25 cellular contexts compared by ENCODE assay signal in the genomic region with DNA sequence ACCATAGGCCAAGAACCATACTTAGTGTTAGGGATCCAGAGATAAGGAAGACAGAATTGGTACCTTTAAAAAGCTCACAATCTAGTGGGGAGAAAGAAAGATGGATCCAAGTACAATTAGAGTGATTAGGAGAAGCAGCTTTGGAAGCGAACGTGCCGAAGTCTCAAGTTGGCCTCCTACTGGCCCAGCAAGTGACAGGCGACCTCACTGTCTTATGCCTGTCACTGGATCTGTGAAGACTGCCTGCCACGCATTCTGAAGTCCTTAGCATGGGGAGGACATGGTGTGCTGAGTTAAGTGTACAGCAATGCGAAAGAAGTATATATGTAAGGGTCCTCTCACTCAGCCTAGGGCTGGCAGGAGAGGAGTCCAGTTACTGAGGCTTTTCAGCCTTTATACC.
"Had no signal": no experiment of that assay in that cellular context is flagged by ENCODE, and none has a peak within 500 bp of the region (broad histone marks: within the 10 kb centered on the region; RNA-seq: fewer than 3 reads in every experiment).

No MANE protein-coding gene starts in this region.

- DNase-seq: activated B cell treated with CpG ODN at 0.5 μM for 24 hours; activated CD4-positive, alpha-beta T cell treated with anti-CD3 and anti-CD28 coated beads for 36 hours; activated CD4-positive, alpha-beta T cell treated with anti-CD3 and anti-CD28 coated beads, Interleukin-2, amount 50 U/mL, for 4 hours; activated CD8-positive, alpha-beta memory T cell treated with anti-CD3 and anti-CD28 coated beads for 24 hours; activated CD8-positive, alpha-beta memory T cell treated with anti-CD3 and anti-CD28 coated beads, Interleukin-2, amount 50 U/mL, for 4 hours; activated naive CD4-positive, alpha-beta T cell treated with anti-CD3 and anti-CD28 coated beads for 36 hours; activated T-cell treated with anti-CD3 and anti-CD28 coated beads, Interleukin-2, amount 50 U/mL, for 24 hours; amygdala; cortex of kidney; foreskin fibroblast; heart right ventricle; immature natural killer cell; left ventricle myocardium inferior; natural killer cell; ovary; psoas muscle; right cardiac atrium; stimulated activated CD4-positive, alpha-beta T cell treated with anti-CD3 and anti-CD28 coated beads, Interleukin-4, amount 100 ng/mL, for 24 hours; substantia nigra; T-cell had no signal

- H3K9me3 ChIP-seq: ovary, psoas muscle had no signal

- ATAC-seq: activated CD4-positive, alpha-beta T cell treated with anti-CD3 and anti-CD28 coated beads for 36 hours; heart right ventricle; natural killer cell; psoas muscle; right cardiac atrium; T-cell had no signal

- H3K4me1 ChIP-seq: psoas muscle had no signal

- H3K36me3 Mint-ChIP-seq: immature natural killer cell, mesothelial cell of epicardium, T-cell had no signal

- H3K27me3 Mint-ChIP-seq: activated B cell treated with CpG ODN at 0.5 μM for 24 hours; activated CD4-positive, alpha-beta T cell treated with anti-CD3 and anti-CD28 coated beads for 36 hours; activated T-cell treated with anti-CD3 and anti-CD28 coated beads, Interleukin-2, amount 50 U/mL, for 24 hours; stimulated activated naive CD8-positive, alpha-beta T cell treated with anti-CD3 and anti-CD28 coated beads, Interleukin-15, Interleukin-2, amounts not matched to agents 100 ng/mL and 50 ng/mL, for 24 hours; T-cell had no signal

- H3K27me3 ChIP-seq: ovary, tibial nerve had no signal

- H3K36me3 ChIP-seq: heart right ventricle, left ventricle myocardium inferior, ovary, tibial nerve had no signal

- FAIRE-seq: endometrium, TTC549 had no signal

- H3K27ac Mint-ChIP-seq: activated B cell treated with CpG ODN at 0.5 μM for 24 hours; activated CD4-positive, alpha-beta T cell treated with anti-CD3 and anti-CD28 coated beads for 36 hours; activated naive CD4-positive, alpha-beta T cell treated with anti-CD3 and anti-CD28 coated beads for 36 hours; activated T-cell treated with anti-CD3 and anti-CD28 coated beads, Interleukin-2, amount 50 U/mL, for 24 hours; immature natural killer cell; mesothelial cell of epicardium; natural killer cell; stimulated activated naive CD8-positive, alpha-beta T cell treated with anti-CD3 and anti-CD28 coated beads, Interleukin-15, Interleukin-2, amounts not matched to agents 100 ng/mL and 50 ng/mL, for 24 hours; T-cell had no signal

- H3K4me1 Mint-ChIP-seq: activated B cell treated with CpG ODN at 0.5 μM for 24 hours; activated CD4-positive, alpha-beta T cell treated with anti-CD3 and anti-CD28 coated beads for 36 hours; immature natural killer cell; natural killer cell; T-cell had no signal

- H3K4me3 Mint-ChIP-seq: activated B cell treated with CpG ODN at 0.5 μM for 24 hours; activated CD4-positive, alpha-beta T cell treated with anti-CD3 and anti-CD28 coated beads for 36 hours; activated naive CD4-positive, alpha-beta T cell treated with anti-CD3 and anti-CD28 coated beads for 36 hours; activated T-cell treated with anti-CD3 and anti-CD28 coated beads, Interleukin-2, amount 50 U/mL, for 24 hours; immature natural killer cell; mesothelial cell of epicardium; natural killer cell; stimulated activated naive CD8-positive, alpha-beta T cell treated with anti-CD3 and anti-CD28 coated beads, Interleukin-15, Interleukin-2, amounts not matched to agents 100 ng/mL and 50 ng/mL, for 24 hours; T-cell had no signal

- H3K27ac ChIP-seq: heart right ventricle, left ventricle myocardium inferior, ovary, psoas muscle, tibial nerve had no signal

- H3K4me3 ChIP-seq: heart right ventricle, left ventricle myocardium inferior, ovary, psoas muscle had no signal
